ENCODE assay signal across 1 cellular context in the genomic region with DNA sequence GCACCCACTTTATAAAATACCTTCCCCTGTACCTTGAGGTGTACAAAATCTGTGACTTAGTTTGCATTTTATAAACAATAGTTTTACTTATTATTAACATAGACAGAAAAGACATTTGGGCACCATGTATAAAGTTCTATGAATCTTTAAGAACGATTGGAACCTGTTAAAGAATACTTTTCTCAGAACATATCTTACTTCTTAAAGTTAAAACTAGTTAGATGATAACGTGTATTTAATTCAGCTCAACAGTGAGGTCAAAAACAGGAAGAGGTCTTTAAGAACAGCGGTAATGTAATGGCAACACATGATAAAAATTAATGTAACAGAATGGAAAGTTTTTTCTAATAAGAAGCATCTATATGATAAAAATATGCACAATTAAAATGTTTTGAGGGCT.
TF ChIP-seq lines count a peak whose summit lies in the region.

No MANE protein-coding gene starts in this region.

TF ChIP-seq in GM12891, 5 proteins besides CTCF, POLR2A, EP300 and RAD21:
- TF ChIP-seq TAF1 (IDR thresholded peaks at IDR 0.05; ENCODE audit: low read depth, low read length) (no peak), SPI1 (IDR thresholded peaks at IDR 0.05; ENCODE audit: low read depth, low read length) (peak; percentile 19; the same call in 1 of the 2 replicates)
